8 cellular contexts compared by ENCODE assay signal in the genomic region with DNA sequence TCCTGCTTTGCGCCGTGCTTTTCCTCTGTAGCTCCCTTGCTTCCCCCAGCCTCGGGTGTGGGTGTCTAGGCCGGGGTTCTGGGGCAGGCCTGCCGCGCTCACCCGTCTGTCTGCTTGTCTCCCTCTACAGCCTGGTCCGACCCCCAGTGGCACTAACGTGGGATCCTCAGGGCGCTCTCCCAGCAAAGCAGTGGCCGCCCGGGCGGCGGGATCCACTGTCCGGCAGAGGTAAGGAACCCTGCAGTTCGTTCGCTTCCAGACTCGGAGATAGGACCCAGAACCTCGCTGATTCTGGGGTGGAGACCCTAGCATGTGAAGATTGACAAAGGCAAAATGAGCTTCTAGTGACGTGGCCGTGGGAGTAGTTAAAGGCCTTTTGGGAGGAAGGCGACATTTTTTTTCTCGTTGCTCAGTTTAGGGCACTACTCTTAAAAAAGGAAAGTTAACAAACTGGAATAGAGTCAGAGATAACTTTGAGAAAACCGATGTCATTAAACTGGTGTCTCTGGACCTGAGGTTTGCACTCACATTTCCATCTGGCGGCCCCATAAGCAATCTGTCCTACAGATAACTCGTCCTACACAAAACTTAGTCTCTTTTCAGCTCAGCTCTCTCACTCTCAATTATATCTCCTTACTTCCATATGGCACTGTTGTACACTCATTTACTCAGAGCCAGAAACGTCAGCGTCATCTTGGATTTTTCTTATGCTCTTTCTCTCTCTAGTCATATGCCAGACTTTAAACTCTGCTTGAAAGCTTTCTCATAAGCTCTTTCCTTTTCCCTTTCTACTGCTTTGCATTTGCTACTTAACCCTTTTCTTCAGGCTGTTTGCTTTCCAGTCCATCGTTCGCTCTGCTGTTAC. TPM values are rescaled to one million over a fixed set of nuclear protein-coding genes. Genes with fewer than 3 reads are reported as not detected.
DNase-seq lines count a peak whose midpoint lies in the region; ATAC-seq and TF ChIP-seq lines count a peak whose summit lies in the region.

No MANE protein-coding gene starts in this region.

- H3K27ac ChIP-seq in layer of hippocampus (ENCODE audit: low read depth, low read length) = peak overlapping the region; percentile 99
- H3K27ac ChIP-seq in temporal lobe (ENCODE audit: low read depth, low read length) = peak overlapping the region; percentile 93

- ATAC-seq in GM18873 (IDR thresholded peaks at IDR 0.05; ENCODE audit: low FRiP score, unreplicated experiment) = peak; percentile 23
- ATAC-seq in HG03432 (IDR thresholded peaks at IDR 0.05; ENCODE audit: unreplicated experiment) = peak; percentile 30
- no peak for ATAC-seq in HG03469 (IDR thresholded peaks at IDR 0.05; ENCODE audit: unreplicated experiment)

- no peaks in the 10 kb centered on the region for H3K27me3 ChIP-seq in layer of hippocampus (ENCODE audit: control insufficient read depth, insufficient read depth, low read length)

- in situ Hi-C loops in astrocyte of the cerebellum (cut with HindIII; ENCODE audit: low sequenced_read_pairs) = no loop called here

- peak overlapping the region; percentile 95 for H3K4me3 ChIP-seq in astrocyte of the cerebellum (ENCODE audit: low read depth, low read length)

- TF ChIP-seq CTCF in astrocyte of the cerebellum (IDR thresholded peaks at IDR 0.05; ENCODE audit: low read depth, low read length, missing control alignments) = no peak

- DNase-seq in 8988T (peak; percentile 20), astrocyte of the cerebellum (ENCODE audit: low read depth) (no peak), NCI-H69 (lab: John Stamatoyannopoulos, UW) (no peak)

RNA-seq across cellular contexts. Expression of a gene that starts 0.6 kb away (rescaled TPM):
- total RNA-seq in temporal lobe = 23.1 TPM

RNA-seq across cellular contexts. Expression of a gene that starts 0.9 kb away (rescaled TPM):
- total RNA-seq in temporal lobe = 13.3 TPM
